ENCODE assay signal across 11 cellular contexts in the genomic region with DNA sequence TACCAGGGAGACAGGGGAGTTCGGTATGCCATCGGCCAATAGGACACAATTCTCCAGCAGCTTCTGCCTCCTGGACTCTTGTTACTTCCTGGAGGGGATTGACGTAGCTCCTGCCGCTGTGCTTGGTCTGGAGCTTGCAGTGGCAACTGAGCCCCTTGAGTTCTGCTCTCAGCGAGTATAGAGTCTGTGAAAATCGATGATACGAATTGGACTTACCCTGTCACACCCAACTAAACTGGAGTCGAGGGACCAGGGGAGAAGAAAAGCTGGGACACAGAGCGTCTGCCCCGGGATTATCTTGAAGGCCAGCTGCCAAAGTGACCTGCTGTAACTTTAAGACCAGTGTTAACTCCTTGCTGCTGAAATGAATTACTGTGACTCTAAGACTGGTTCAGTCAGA. TPM values are rescaled to one million over a fixed set of nuclear protein-coding genes. Genes with fewer than 3 reads are reported as not detected.
DNase-seq lines count a peak whose midpoint lies in the region; ATAC-seq and TF ChIP-seq lines count a peak whose summit lies in the region.
"Had no signal": no experiment of that assay in that cellular context is flagged by ENCODE, and none has a peak within 500 bp of the region (broad histone marks: within the 10 kb centered on the region; RNA-seq: fewer than 3 reads in every experiment).

No MANE protein-coding gene starts in this region.

- TF ChIP-seq CTCF in endothelial cell (IDR thresholded peaks at IDR 0.05; ENCODE audit: unreplicated experiment) = no peak
- TF ChIP-seq CTCF in mesothelial cell of epicardium (IDR thresholded peaks at IDR 0.05; ENCODE audit: unreplicated experiment) = no peak

- peaks cover 11% of the 10 kb centered on the region for H3K9me3 Mint-ChIP-seq in activated CD4-positive, alpha-beta T cell treated with anti-CD3 and anti-CD28 coated beads for 36 hours (ENCODE audit: low read depth)
- peaks cover 12% of the 10 kb centered on the region for H3K9me3 Mint-ChIP-seq in activated CD4-positive, alpha-beta T cell treated with anti-CD3 and anti-CD28 coated beads, Interleukin-2, amount 10 ng/mL, durations not matched to agents 7 days and 5 days
- peaks cover 7% of the 10 kb centered on the region for H3K9me3 Mint-ChIP-seq in endothelial cell (ENCODE audit: unreplicated experiment)
- peaks cover 10% of the 10 kb centered on the region for H3K9me3 Mint-ChIP-seq in mesothelial cell of epicardium

- DNase-seq in activated CD4-positive, alpha-beta T cell treated with anti-CD3 and anti-CD28 coated beads for 36 hours = no peak
- DNase-seq in activated CD4-positive, alpha-beta T cell treated with anti-CD3 and anti-CD28 coated beads, Interleukin-2, amount 10 ng/mL, durations not matched to agents 7 days and 5 days = no peak
- DNase-seq in endothelial cell (ENCODE audit: low spot score) (no peak), mesothelial cell of epicardium (ENCODE audit: low spot score in 2 of 2, unreplicated experiment in 2 of 2) (no peak), substantia nigra (lab: John Stamatoyannopoulos, UW) (peak in 1 of 49 donors; percentile 41), NCI-H748 treated with DMSO at 0.1 percent for 48 hours (lab: John Stamatoyannopoulos, UW) (no peak), ecto neural progenitor cell (ENCODE audit: low spot score) (no peak)
- DNase-seq in stimulated activated CD4-positive, alpha-beta T cell treated with anti-CD3 and anti-CD28 coated beads, Interleukin-4, amount 100 ng/mL, for 4 hours = no peak
- DNase-seq: 8988T; activated CD4-positive, alpha-beta T cell treated with anti-CD3 and anti-CD28 coated beads for 48 hours; NCI-H2029 treated with DMSO at 0.1 percent for 48 hours had no signal

- no peak overlapping the region for H3K4me3 Mint-ChIP-seq in activated CD4-positive, alpha-beta T cell treated with anti-CD3 and anti-CD28 coated beads for 36 hours
- no peak overlapping the region for H3K4me3 Mint-ChIP-seq in activated CD4-positive, alpha-beta T cell treated with anti-CD3 and anti-CD28 coated beads, Interleukin-2, amount 10 ng/mL, durations not matched to agents 7 days and 5 days
- H3K4me3 Mint-ChIP-seq in endothelial cell (ENCODE audit: unreplicated experiment) (peak overlapping the region; percentile 83), mesothelial cell of epicardium (no peak overlapping the region)

- CTCF ChIA-PET in activated CD4-positive, alpha-beta T cell treated with anti-CD3 and anti-CD28 coated beads for 36 hours (lab: Charles Lee) = interaction anchor here (0.5 to 1.5 kb wide), 8 partner anchors 10 to 293 kb away, joined by 3 to 4 read pairs (median 3); no protein-coding TSS in a partner anchor
- CTCF ChIA-PET in activated CD4-positive, alpha-beta T cell treated with anti-CD3 and anti-CD28 coated beads, Interleukin-2, amount 10 ng/mL, durations not matched to agents 7 days and 5 days (lab: Charles Lee) = interaction anchor here (0.6 to 1.2 kb wide), 2 partner anchors 9 to 60 kb away, joined by 3 to 4 read pairs; no protein-coding TSS in a partner anchor

- peaks cover 20% of the 10 kb centered on the region for H3K36me3 Mint-ChIP-seq in activated CD4-positive, alpha-beta T cell treated with anti-CD3 and anti-CD28 coated beads for 36 hours (ENCODE audit: low read depth)
- H3K36me3 Mint-ChIP-seq in activated CD4-positive, alpha-beta T cell treated with anti-CD3 and anti-CD28 coated beads, Interleukin-2, amount 10 ng/mL, durations not matched to agents 7 days and 5 days (ENCODE audit: low read depth) = peaks cover 56% of the 10 kb centered on the region
- H3K36me3 Mint-ChIP-seq in endothelial cell (ENCODE audit: low read depth, unreplicated experiment) (peaks cover 50% of the 10 kb centered on the region), mesothelial cell of epicardium (peaks cover 15% of the 10 kb centered on the region)

- H3K27ac ChIP-seq in substantia nigra (ENCODE audit: low read depth, low read length, poor library complexity, severe bottlenecking) = peak overlapping the region; percentile 98

- peaks cover 32% of the 10 kb centered on the region for H3K4me1 Mint-ChIP-seq in activated CD4-positive, alpha-beta T cell treated with anti-CD3 and anti-CD28 coated beads for 36 hours
- H3K4me1 Mint-ChIP-seq in activated CD4-positive, alpha-beta T cell treated with anti-CD3 and anti-CD28 coated beads, Interleukin-2, amount 10 ng/mL, durations not matched to agents 7 days and 5 days = peaks cover 39% of the 10 kb centered on the region
- H3K4me1 Mint-ChIP-seq in endothelial cell (ENCODE audit: unreplicated experiment) (peaks cover 75% of the 10 kb centered on the region), mesothelial cell of epicardium (peaks cover 54% of the 10 kb centered on the region)

- intact Hi-C loops in activated CD4-positive, alpha-beta T cell treated with anti-CD3 and anti-CD28 coated beads for 36 hours (cut with DNase I, micrococcal nuclease) = no loop called here

- H3K27me3 Mint-ChIP-seq in activated CD4-positive, alpha-beta T cell treated with anti-CD3 and anti-CD28 coated beads for 36 hours = no peaks in the 10 kb centered on the region
- H3K27me3 Mint-ChIP-seq in activated CD4-positive, alpha-beta T cell treated with anti-CD3 and anti-CD28 coated beads, Interleukin-2, amount 10 ng/mL, durations not matched to agents 7 days and 5 days = no peaks in the 10 kb centered on the region
- H3K27me3 Mint-ChIP-seq in endothelial cell (ENCODE audit: unreplicated experiment) = peaks cover 7% of the 10 kb centered on the region
- H3K27me3 Mint-ChIP-seq in mesothelial cell of epicardium (ENCODE audit: low read depth) = no peaks in the 10 kb centered on the region

- no peak for ATAC-seq in activated CD4-positive, alpha-beta T cell treated with anti-CD3 and anti-CD28 coated beads for 36 hours

- peak overlapping the region; percentile 11 for H3K27ac Mint-ChIP-seq in activated CD4-positive, alpha-beta T cell treated with anti-CD3 and anti-CD28 coated beads for 36 hours
- no peak overlapping the region for H3K27ac Mint-ChIP-seq in activated CD4-positive, alpha-beta T cell treated with anti-CD3 and anti-CD28 coated beads, Interleukin-2, amount 10 ng/mL, durations not matched to agents 7 days and 5 days
- H3K27ac Mint-ChIP-seq in endothelial cell (ENCODE audit: unreplicated experiment) (peak overlapping the region; percentile 80), mesothelial cell of epicardium (peak overlapping the region; percentile 32)

- POLR2A ChIA-PET in activated CD4-positive, alpha-beta T cell treated with anti-CD3 and anti-CD28 coated beads for 36 hours (lab: Charles Lee) = no interaction called here
- POLR2A ChIA-PET in activated CD4-positive, alpha-beta T cell treated with anti-CD3 and anti-CD28 coated beads, Interleukin-2, amount 10 ng/mL, durations not matched to agents 7 days and 5 days (lab: Charles Lee) = no interaction called here

RNA-seq across cellular contexts. Expression of gene SEC14L1, which starts 22.2 kb away (rescaled TPM):
- 10 to 100 TPM; 44.2 to 67.0 TPM for total RNA-seq in activated CD4-positive, alpha-beta T cell treated with anti-CD3 and anti-CD28 coated beads for 36 hours
- 10 to 100 TPM; 56.6 to 57.4 TPM for total RNA-seq in activated CD4-positive, alpha-beta T cell treated with anti-CD3 and anti-CD28 coated beads, Interleukin-2, amount 10 ng/mL, durations not matched to agents 7 days and 5 days
- total RNA-seq in endothelial cell (ENCODE audit: unreplicated experiment) (315 TPM), mesothelial cell of epicardium (42.6 to 47.6 TPM (median 47.0 TPM) in 3 replicates)
